Comparison of ENCODE assay signal across 8 cellular contexts in genomic region chr21:41419921-41420862, GRCh38. TPM values are rescaled to one million over a fixed set of nuclear protein-coding genes. Genes with fewer than 3 reads are reported as not detected.
DNase-seq lines count a peak whose midpoint lies in the region; ATAC-seq and TF ChIP-seq lines count a peak whose summit lies in the region.

No MANE protein-coding gene starts in this region.

- POLR2A ChIA-PET in IMR-90 (lab: Charles Lee; ENCODE audit: unreplicated experiment), result no interaction called here

- no TSS peak for BruUV-seq in IMR-90 (replicated peaks; lab: Mats Ljungman, UMichigan)

- peak overlapping the region; percentile 79 to 90 for H3K4me3 Mint-ChIP-seq in CD14-positive monocyte
- peak overlapping the region; percentile 82 for H3K4me3 Mint-ChIP-seq in activated naive CD8-positive, alpha-beta T cell

- peak overlapping the region; percentile 66 for H4K5ac ChIP-seq in IMR-90 (ENCODE audit: low read depth, low read length)

- H3K4me3 ChIP-seq in IMR-90 (ENCODE audit: insufficient read depth, low read depth, low read length) (peak overlapping the region; percentile 54), tibial artery (peak overlapping the region; percentile 57 to 87)

- no peak for TF ChIP-seq POLR2A in IMR-90 (IDR thresholded peaks at IDR 0.05; ENCODE audit: low read depth, low read length)

- dilution Hi-C loops in IMR-90 (cut with HindIII; ENCODE audit: low sequenced_read_pairs, unreplicated experiment), result no loop called here

- no peak for TF ChIP-seq RAD21 in IMR-90 (IDR thresholded peaks at IDR 0.05; ENCODE audit: low read length)

- H2AK5ac ChIP-seq in IMR-90 (ENCODE audit: low read depth, low read length), result no peak overlapping the region

- peaks cover 3 to 7% of the 10 kb centered on the region in 2 donors for H3K36me3 Mint-ChIP-seq in CD14-positive monocyte
- H3K36me3 Mint-ChIP-seq in activated naive CD8-positive, alpha-beta T cell, result no peaks in the 10 kb centered on the region

- H4K20me1 ChIP-seq in IMR-90 (ENCODE audit: insufficient read depth, low read length), result no peaks in the 10 kb centered on the region

- peak overlapping the region; percentile 96 for H3K4ac ChIP-seq in IMR-90 (ENCODE audit: low read depth, low read length)

- H3K4me1 Mint-ChIP-seq in CD14-positive monocyte, result peaks cover 59% of the 10 kb centered on the region
- H3K4me1 Mint-ChIP-seq in activated naive CD8-positive, alpha-beta T cell (ENCODE audit: low read depth), result peaks cover 25% of the 10 kb centered on the region

- peak overlapping the region; percentile 78 for H3K9ac ChIP-seq in IMR-90 (ENCODE audit: low read depth, low read length)

- peak overlapping the region; percentile 60 for H3K27ac ChIP-seq in IMR-90 (ENCODE audit: insufficient read depth, low read length)
- peak overlapping the region; percentile 66 to 82 for H3K27ac ChIP-seq in tibial artery

- peak overlapping the region; percentile 83 for H4K91ac ChIP-seq in IMR-90 (ENCODE audit: insufficient read depth, low read depth, low read length)

- intact Hi-C loops in CD14-positive monocyte (cut with micrococcal nuclease) (loop anchor here in 1 of 2 donors (2.0 kb wide), 1 partner anchor 57 kb away; the partner anchor contains the start of gene MX2), IMR-90 (cut with micrococcal nuclease) (loop anchor here (5.0 kb wide), 1 partner anchor 58 kb away; the partner anchor contains the start of gene MX2), tibial artery (cut with DNase I; ENCODE audit: low total_unique reads) (no loop called here)

- CTCF ChIA-PET in IMR-90 (lab: Yijun Ruan, JAX), result no interaction called here

- DNase-seq in CD14-positive monocyte (ENCODE audit: low spot score) (peak; percentile 76), IMR-90 (peak; percentile 84), SK-MEL-5 (ENCODE audit: low read depth, low spot score) (peak; percentile 78), glomerular visceral epithelial cell (ENCODE audit: extremely low spot score) (peak; percentile 93), non-pigmented ciliary epithelial cell (ENCODE audit: low read depth) (peak; percentile 63), tibial artery (peak; percentile 85 to 92)

- H2AFZ ChIP-seq in IMR-90 (replicated peaks; ENCODE audit: low read length, poor library complexity), result peak overlapping the region; percentile 100

- H3K4me1 ChIP-seq in IMR-90 (ENCODE audit: control insufficient read depth, insufficient read depth, low read length) (no peaks in the 10 kb centered on the region), tibial artery (peaks cover 0 to 7% (median 0%) of the 10 kb centered on the region in 4 donors)

- no peak overlapping the region for H2BK15ac ChIP-seq in IMR-90 (ENCODE audit: low read depth, low read length)

- H2BK120ac ChIP-seq in IMR-90 (ENCODE audit: low read depth, low read length), result peak overlapping the region; percentile 96

- peak overlapping the region; percentile 26; the same call in 1 of the 2 replicates for H3K18ac ChIP-seq in IMR-90 (ENCODE audit: low read depth, low read length)

- TF ChIP-seq CTCF in CD14-positive monocyte (IDR thresholded peaks at IDR 0.05) (no peak), IMR-90 (conservative IDR thresholded peaks at IDR 0.05; ENCODE audit: low read depth, low read length) (no peak), tibial artery (IDR thresholded peaks at IDR 0.05) (no peak)

- peak overlapping the region; percentile 91; the same call in 1 of the 2 replicates for H3K56ac ChIP-seq in IMR-90 (ENCODE audit: extremely low read depth, insufficient read depth, low read length)

- H2BK5ac ChIP-seq in IMR-90 (ENCODE audit: low read depth, low read length, poor library complexity, severe bottlenecking), result peak overlapping the region; percentile 22

- ATAC-seq in GM19455 (IDR thresholded peaks at IDR 0.05; ENCODE audit: unreplicated experiment) (peak; percentile 71), IMR-90 (ENCODE audit: low read depth) (peak; percentile 97)

- H3K27me3 ChIP-seq in IMR-90 (ENCODE audit: control insufficient read depth, insufficient read depth, low read length), result no peaks in the 10 kb centered on the region
- H3K27me3 ChIP-seq in tibial artery, result no peaks in the 10 kb centered on the region

- 0% methylated on average over 9 of the region's 54 CpGs; no CpG with 5 or more reads in 1 of the 2 experiments for WGBS in IMR-90 (ENCODE audit: extremely low coverage in 2 of 2, insufficient read length in 1 of 2), 2 experiments

- H3K27ac Mint-ChIP-seq in CD14-positive monocyte, result peak overlapping the region; percentile 82 to 94 (median 90)
- peak overlapping the region; percentile 74 for H3K27ac Mint-ChIP-seq in activated naive CD8-positive, alpha-beta T cell

- H4K8ac ChIP-seq in IMR-90 (ENCODE audit: low read depth in 2 of 2, low read length in 2 of 2), result peak overlapping the region; percentile 94; a peak in 3 of 4 replicates

- H3K23ac ChIP-seq in IMR-90 (ENCODE audit: low read depth, low read length), result peak overlapping the region; percentile 97

- H3K9me3 ChIP-seq in IMR-90 (ENCODE audit: control insufficient read depth, insufficient read depth, low read length) (no peaks in the 10 kb centered on the region), tibial artery (no peaks in the 10 kb centered on the region)

- H2BK20ac ChIP-seq in IMR-90 (ENCODE audit: low read depth, low read length), result peak overlapping the region; percentile 43; the same call in 1 of the 2 replicates

- peaks cover 3% of the 10 kb centered on the region; the same call in 1 of the 2 replicates for H3K9me1 ChIP-seq in IMR-90 (ENCODE audit: insufficient read depth, low read length)

- H3K79me1 ChIP-seq in IMR-90 (ENCODE audit: low read depth in 1 of 2, low read length in 2 of 2), result no peaks in the 10 kb centered on the region

- H3K36me3 ChIP-seq in IMR-90 (ENCODE audit: control insufficient read depth, insufficient read depth, low read length) (no peaks in the 10 kb centered on the region), tibial artery (no peaks in the 10 kb centered on the region)

- H3K4me2 ChIP-seq in IMR-90 (ENCODE audit: low read depth, low read length), result peak overlapping the region; percentile 80

- in situ Hi-C loops in IMR-90 (cut with MboI; ENCODE audit: low sequenced_read_pairs) (no loop called here), SK-MEL-5 (cut with HindIII; ENCODE audit: low pct_unique_long_range_greater_than_20kb, low sequenced_read_pairs) (no loop called here)

- H3K27me3 Mint-ChIP-seq in CD14-positive monocyte (ENCODE audit: low read depth in 3 of 3), result peaks cover 0 to 5% (median 1%) of the 10 kb centered on the region in 3 donors
- H3K27me3 Mint-ChIP-seq in activated naive CD8-positive, alpha-beta T cell, result no peaks in the 10 kb centered on the region

- H2AK9ac ChIP-seq in IMR-90 (replicated peaks; ENCODE audit: low read depth, low read length, poor library complexity), result peak overlapping the region; percentile 99

- H3K9me3 Mint-ChIP-seq in CD14-positive monocyte, result peaks cover 0 to 6% (median 4%) of the 10 kb centered on the region in 7 donors
- peaks cover 4% of the 10 kb centered on the region for H3K9me3 Mint-ChIP-seq in activated naive CD8-positive, alpha-beta T cell (ENCODE audit: low read depth)

- H3K14ac ChIP-seq in IMR-90 (replicated peaks; ENCODE audit: low read depth, low read length), result peak overlapping the region; percentile 98

TF ChIP-seq in IMR-90, 13 proteins besides CTCF, POLR2A, EP300 and RAD21:
- TF ChIP-seq MAZ (IDR thresholded peaks at IDR 0.05; ENCODE audit: borderline replicate concordance, low read depth, low read length), result peak; percentile 75
- no peak for TF ChIP-seq RFX5 (IDR thresholded peaks at IDR 0.05; ENCODE audit: low read depth, low read length)
- no peak for TF ChIP-seq FOS (IDR thresholded peaks at IDR 0.05; ENCODE audit: low read depth, low read length)
- no peak for TF ChIP-seq MXI1 (IDR thresholded peaks at IDR 0.05; ENCODE audit: borderline replicate concordance, low read depth, low read length)

RNA-seq across cellular contexts. Expression of gene MX1, which starts 5.8 kb away (rescaled TPM):
- polyA plus RNA-seq in CD14-positive monocyte, result 10 to 100 TPM; 60.5 to 73.3 TPM
- 1.9 and 2.5 TPM in 2 replicates for total RNA-seq in IMR-90 (2012; rRNA removed)
- polyA plus RNA-seq in IMR-90 (2012; rRNA removed), result 0.56 and 1.0 TPM in 2 replicates
- polyA plus RNA-seq in IMR-90 (2012; cell fraction: cytosol; rRNA removed), result 0.53 and 0.63 TPM in 2 replicates
- 2.0 and 4.9 TPM in 2 replicates for polyA plus RNA-seq in IMR-90 (2012; cell fraction: nucleus; rRNA removed; ENCODE audit: low replicate concordance)
- 2.4 and 3.6 TPM in 2 replicates for total RNA-seq in SK-MEL-5 (2014; rRNA removed; shearing (Covaris generic))
- 0.85 and 1.8 TPM in 2 replicates for polyA plus RNA-seq in SK-MEL-5 (2015; cell fraction: cytosol; rRNA removed)
- polyA plus RNA-seq in SK-MEL-5 (2015; cell fraction: nucleus; rRNA removed), result 3.0 and 3.6 TPM in 2 replicates

RNA-seq across cellular contexts. Expression of gene MX2, which starts 58.4 kb away (rescaled TPM):
- polyA plus RNA-seq in CD14-positive monocyte (10 to 100 TPM; 43.1 to 50.3 TPM), IMR-90 (2012; rRNA removed) (0.43 and 0.53 TPM in 2 replicates)
- 0.54 and 0.56 TPM in 2 replicates for total RNA-seq in IMR-90 (2012; rRNA removed)
- 0.22 TPM in 1 of 2 replicates, not detected in the other for polyA plus RNA-seq in IMR-90 (2012; cell fraction: cytosol; rRNA removed)
- 0.45 and 1.1 TPM in 2 replicates for polyA plus RNA-seq in IMR-90 (2012; cell fraction: nucleus; rRNA removed; ENCODE audit: low replicate concordance)
- not detected in 2 replicates for total RNA-seq in SK-MEL-5 (2014; rRNA removed; shearing (Covaris generic))
- not detected in 2 replicates for polyA plus RNA-seq in SK-MEL-5 (2015; cell fraction: cytosol; rRNA removed)
- not detected in 2 replicates for polyA plus RNA-seq in SK-MEL-5 (2015; cell fraction: nucleus; rRNA removed)

Comparison
In these comparisons a context has a peak if more than half of its experiments do, and no peak if none do; other contexts are left out.
1. Peak in every context shown above with its lines: DNase-seq, ATAC-seq, H3K4me3 ChIP-seq and H3K27ac ChIP-seq.